ENCODE assay signal across 12 cellular contexts in the genomic region with DNA sequence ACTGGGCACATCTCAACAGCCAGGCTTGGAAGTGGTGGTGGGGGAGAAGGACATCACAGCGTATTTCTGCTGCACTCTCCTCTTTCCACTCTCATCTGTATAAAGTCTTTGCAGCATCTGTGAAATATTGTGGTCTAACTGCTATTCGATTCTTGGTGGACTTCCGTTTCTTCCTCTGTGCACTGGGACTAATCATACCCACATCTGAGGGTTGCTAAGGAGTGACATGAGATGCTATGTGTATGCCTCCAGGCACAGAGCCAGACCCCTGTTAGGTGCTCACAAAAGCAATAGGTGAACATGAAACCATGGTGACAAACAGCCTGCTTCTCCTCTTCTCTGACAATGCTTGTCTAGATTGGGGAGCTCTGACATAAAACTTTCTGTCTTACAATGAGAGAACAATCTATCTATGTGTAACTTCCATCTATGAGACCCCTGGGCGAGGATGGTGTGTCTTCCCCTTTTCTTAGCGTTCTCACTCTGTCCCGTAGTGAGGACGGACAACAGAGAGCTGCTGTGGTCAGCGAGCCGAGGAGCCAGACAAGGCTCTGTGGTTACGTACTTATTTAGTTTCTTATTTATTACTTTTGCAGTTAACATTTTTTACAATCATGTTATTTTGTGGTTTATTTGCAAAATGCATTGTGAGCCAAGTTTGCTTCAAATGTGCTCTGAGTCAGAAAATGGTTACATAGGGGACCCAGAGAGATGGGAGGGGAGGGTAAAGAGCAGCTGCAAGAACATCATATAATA.
DNase-seq lines count a peak whose midpoint lies in the region; ATAC-seq and TF ChIP-seq lines count a peak whose summit lies in the region.
"Had no signal": no experiment of that assay in that cellular context is flagged by ENCODE, and none has a peak within 500 bp of the region (broad histone marks: within the 10 kb centered on the region; RNA-seq: fewer than 3 reads in every experiment).

No MANE protein-coding gene starts in this region.

- H3K9me3 Mint-ChIP-seq in immature natural killer cell = no peaks in the 10 kb centered on the region
- H3K9me3 Mint-ChIP-seq in glutamatergic neuron (ENCODE audit: unreplicated experiment) = peaks cover 4% of the 10 kb centered on the region

- no peaks in the 10 kb centered on the region for H3K36me3 ChIP-seq in Peyer's patch

- no peaks in the 10 kb centered on the region for H3K36me3 Mint-ChIP-seq in immature natural killer cell
- H3K36me3 Mint-ChIP-seq in glutamatergic neuron (ENCODE audit: unreplicated experiment) = peaks cover 7% of the 10 kb centered on the region

- peaks cover 17 to 26% of the 10 kb centered on the region in 2 donors for H3K4me1 Mint-ChIP-seq in immature natural killer cell
- H3K4me1 Mint-ChIP-seq in glutamatergic neuron (ENCODE audit: low read depth, unreplicated experiment) = no peaks in the 10 kb centered on the region

- H3K4me1 ChIP-seq in Peyer's patch = peaks cover 0 to 5% (median 0%) of the 10 kb centered on the region in 4 donors

- ATAC-seq in HG03039 (IDR thresholded peaks at IDR 0.05; ENCODE audit: unreplicated experiment) = no peak

- H3K27ac Mint-ChIP-seq in immature natural killer cell (peak overlapping the region in 5 of 6 donors; percentile 21 to 69 (median 60)), glutamatergic neuron (ENCODE audit: unreplicated experiment) (no peak overlapping the region)

- peak overlapping the region; percentile 13 to 69 (median 53) for H3K4me3 Mint-ChIP-seq in immature natural killer cell
- no peak overlapping the region for H3K4me3 Mint-ChIP-seq in glutamatergic neuron (ENCODE audit: unreplicated experiment)

- H3K4me3 ChIP-seq in GM12865 (ENCODE audit: low read depth, low read length) (no peak overlapping the region), Peyer's patch (no peak overlapping the region)
- H3K4me3 ChIP-seq: lung had no signal

- H3K27me3 Mint-ChIP-seq in immature natural killer cell (ENCODE audit: low read depth in 3 of 3) (peaks cover 4 to 7% (median 6%) of the 10 kb centered on the region in 3 donors), glutamatergic neuron (ENCODE audit: unreplicated experiment) (peaks cover 3% of the 10 kb centered on the region)

- no peaks in the 10 kb centered on the region for H3K27me3 ChIP-seq in Peyer's patch

- DNase-seq in A172 (ENCODE audit: low spot score) (peak; percentile 37), GM12865 (ENCODE audit: low read depth) (peak; percentile 43), Peyer's patch (no peak), immature natural killer cell (peak; percentile 28 to 44 (median 41)), iPS-NIHi7 (ENCODE audit: extremely low spot score) (no peak), glutamatergic neuron (no peak), glomerular visceral epithelial cell (ENCODE audit: extremely low spot score) (no peak)
- DNase-seq: activated CD8-positive, alpha-beta memory T cell treated with anti-CD3 and anti-CD28 coated beads for 24 hours; effector memory CD4-positive, alpha-beta T cell; stimulated activated CD4-positive, alpha-beta T cell treated with anti-CD3 and anti-CD28 coated beads, Interleukin-4, amount 100 ng/mL, for 4 hours had no signal

- no peak for TF ChIP-seq POLR2A in Peyer's patch (IDR thresholded peaks at IDR 0.05)

- TF ChIP-seq CTCF in GM12865 (IDR thresholded peaks at IDR 0.05; ENCODE audit: insufficient read depth, low read depth, low read length, missing control alignments) (no peak), Peyer's patch (IDR thresholded peaks at IDR 0.05) (no peak), glutamatergic neuron (IDR thresholded peaks at IDR 0.05; ENCODE audit: partially characterized antibody, unreplicated experiment) (no peak)

- H3K9me3 ChIP-seq in Peyer's patch = no peaks in the 10 kb centered on the region

- peak overlapping the region; percentile 10 to 65 (median 51) for H3K27ac ChIP-seq in Peyer's patch

Comparison
In these comparisons a context has a peak if more than half of its experiments do, and no peak if none do; other contexts are left out.
1. DNase-seq: peak in A172 (single experiment), GM12865 (single experiment) and immature natural killer cell (3 of 3); none in Peyer's patch (0 of 3), iPS-NIHi7 (single experiment), glutamatergic neuron (single experiment) and glomerular visceral epithelial cell (single experiment).